ENCODE assay signal across 10 cellular contexts in genomic region chr1:56424744-56425493, GRCh38.
DNase-seq lines count a peak whose midpoint lies in the region; ATAC-seq and TF ChIP-seq lines count a peak whose summit lies in the region.
"Had no signal": no experiment of that assay in that cellular context is flagged by ENCODE, and none has a peak within 500 bp of the region (broad histone marks: within the 10 kb centered on the region; RNA-seq: fewer than 3 reads in every experiment).

No MANE protein-coding gene starts in this region.

- intact Hi-C loops in Right ventricle myocardium inferior (cut with DNase I) (no loop called here), spleen (cut with DNase I; ENCODE audit: low total_unique reads) (no loop called here)

- no peaks in the 10 kb centered on the region for H3K4me1 ChIP-seq in SJCRH30
- peaks cover 3 to 43% (median 25%) of the 10 kb centered on the region in 6 donors for H3K4me1 ChIP-seq in spleen

- DNase-seq in SJCRH30 (peak; percentile 61 to 71), Right ventricle myocardium inferior (ENCODE audit: missing footprints) (peak; percentile 78), spleen (no peak), NCI-H774 (lab: John Stamatoyannopoulos, UW) (no peak), NCI-H2081 (lab: John Stamatoyannopoulos, UW) (no peak)
- no peak for DNase-seq in NK-92 treated with Interleukin-12 subunit alpha and Interleukin-12 subunit beta, amount 100 ng/mL, for 24 hours (lab: John Stamatoyannopoulos, UW)
- DNase-seq: stimulated activated CD4-positive, alpha-beta T cell treated with anti-CD3 and anti-CD28 coated beads, Interleukin-1b, Interleukin-23, amount 100 ng/mL, for 48 hours had no signal

- H3K9me3 ChIP-seq in SJCRH30 (replicated peaks) = no peaks in the 10 kb centered on the region
- no peaks in the 10 kb centered on the region for H3K9me3 ChIP-seq in spleen

- TF ChIP-seq POLR2A in spleen (IDR thresholded peaks at IDR 0.05) = no peak

- H3K4me3 ChIP-seq in SJCRH30 (no peak overlapping the region), spleen (peak overlapping the region in 1 of 8 donors; percentile 25)

- peaks cover 7% of the 10 kb centered on the region for H3K36me3 Mint-ChIP-seq in IgD-negative memory B cell

- peak; percentile 89 for ATAC-seq in Right ventricle myocardium inferior
- no peak for ATAC-seq in HG03521 (IDR thresholded peaks at IDR 0.05; ENCODE audit: unreplicated experiment)
- ATAC-seq: Panc1 had no signal

- H3K36me3 ChIP-seq in SJCRH30 (no peaks in the 10 kb centered on the region), spleen (no peaks in the 10 kb centered on the region)

- no peaks in the 10 kb centered on the region for H3K27me3 Mint-ChIP-seq in IgD-negative memory B cell

- no peak for TF ChIP-seq CTCF in spleen (IDR thresholded peaks at IDR 0.05 in 8 of 11, conservative IDR thresholded peaks at IDR 0.05 in 3 of 11)

- H3K27ac Mint-ChIP-seq in IgD-negative memory B cell = peak overlapping the region; percentile 3 to 89 (median 64)

- peak overlapping the region in 3 of 4 donors; percentile 66 to 90 (median 87) for H3K4me3 Mint-ChIP-seq in IgD-negative memory B cell

- H3K27ac ChIP-seq in SJCRH30 (no peak overlapping the region), spleen (peak overlapping the region; percentile 39 to 88 (median 76))

- no peaks in the 10 kb centered on the region for H3K27me3 ChIP-seq in SJCRH30
- no peaks in the 10 kb centered on the region for H3K27me3 ChIP-seq in spleen (replicated peaks in 1 of 7)

- peaks cover 18 to 29% (median 25%) of the 10 kb centered on the region in 3 donors for H3K4me1 Mint-ChIP-seq in IgD-negative memory B cell

- H3K9me3 Mint-ChIP-seq in IgD-negative memory B cell = peaks cover 0 to 1% (median 0%) of the 10 kb centered on the region in 3 donors

- 28 to 52% (median 42%) methylated on average over 5 to 6 of the region's 6 CpGs for WGBS in spleen, 5 donors

Comparison
In these comparisons a context has a peak if more than half of its experiments do, and no peak if none do; other contexts are left out.
1. DNase-seq: peak in SJCRH30 (2 of 2) and Right ventricle myocardium inferior (single experiment); none in spleen (single experiment), NCI-H774 (single experiment), NK-92 treated with Interleukin-12 subunit alpha and Interleukin-12 subunit beta, amount 100 ng/mL, for 24 hours (single experiment) and NCI-H2081 (0 of 2).